Comparison of ENCODE assay signal across 1 cellular context in genomic region chr2:231769170-231770136, GRCh38.
TF ChIP-seq lines count a peak whose summit lies in the region.

No MANE protein-coding gene starts in this region.

TF ChIP-seq in GM12878, 131 proteins besides CTCF, POLR2A, EP300 and RAD21 (continued from another document):
- TF ChIP-seq, protein P1, sequence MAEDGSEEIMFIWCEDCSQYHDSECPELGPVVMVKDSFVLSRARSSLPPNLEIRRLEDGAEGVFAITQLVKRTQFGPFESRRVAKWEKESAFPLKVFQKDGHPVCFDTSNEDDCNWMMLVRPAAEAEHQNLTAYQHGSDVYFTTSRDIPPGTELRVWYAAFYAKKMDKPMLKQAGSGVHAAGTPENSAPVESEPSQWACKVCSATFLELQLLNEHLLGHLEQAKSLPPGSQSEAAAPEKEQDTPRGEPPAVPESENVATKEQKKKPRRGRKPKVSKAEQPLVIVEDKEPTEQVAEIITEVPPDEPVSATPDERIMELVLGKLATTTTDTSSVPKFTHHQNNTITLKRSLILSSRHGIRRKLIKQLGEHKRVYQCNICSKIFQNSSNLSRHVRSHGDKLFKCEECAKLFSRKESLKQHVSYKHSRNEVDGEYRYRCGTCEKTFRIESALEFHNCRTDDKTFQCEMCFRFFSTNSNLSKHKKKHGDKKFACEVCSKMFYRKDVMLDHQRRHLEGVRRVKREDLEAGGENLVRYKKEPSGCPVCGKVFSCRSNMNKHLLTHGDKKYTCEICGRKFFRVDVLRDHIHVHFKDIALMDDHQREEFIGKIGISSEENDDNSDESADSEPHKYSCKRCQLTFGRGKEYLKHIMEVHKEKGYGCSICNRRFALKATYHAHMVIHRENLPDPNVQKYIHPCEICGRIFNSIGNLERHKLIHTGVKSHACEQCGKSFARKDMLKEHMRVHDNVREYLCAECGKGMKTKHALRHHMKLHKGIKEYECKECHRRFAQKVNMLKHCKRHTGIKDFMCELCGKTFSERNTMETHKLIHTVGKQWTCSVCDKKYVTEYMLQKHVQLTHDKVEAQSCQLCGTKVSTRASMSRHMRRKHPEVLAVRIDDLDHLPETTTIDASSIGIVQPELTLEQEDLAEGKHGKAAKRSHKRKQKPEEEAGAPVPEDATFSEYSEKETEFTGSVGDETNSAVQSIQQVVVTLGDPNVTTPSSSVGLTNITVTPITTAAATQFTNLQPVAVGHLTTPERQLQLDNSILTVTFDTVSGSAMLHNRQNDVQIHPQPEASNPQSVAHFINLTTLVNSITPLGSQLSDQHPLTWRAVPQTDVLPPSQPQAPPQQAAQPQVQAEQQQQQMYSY (CRISPR knock-in tag; IDR thresholded peaks at IDR 0.05) = no peak
- TF ChIP-seq RELB (IDR thresholded peaks at IDR 0.05; ENCODE audit: low read depth) (0 out of 2 replicates have a peak, but pooled peaks have one; percentile 15), MLLT1 (IDR thresholded peaks at IDR 0.05) (peak; percentile 29), STAT1 (conservative IDR thresholded peaks at IDR 0.05) (no peak), NBN (IDR thresholded peaks at IDR 0.05) (peak; percentile 81; the same call in 1 of the 2 replicates), BHLHE40 (IDR thresholded peaks at IDR 0.05; ENCODE audit: borderline replicate concordance in 1 of 2, low read depth in 2 of 2, low read length in 1 of 2) (peak in 1 of 2 experiments; percentile 38; a peak in 1 of 4 replicates), ZNF24 (IDR thresholded peaks at IDR 0.05) (no peak), HDGF (IDR thresholded peaks at IDR 0.05) (peak; percentile 19; the same call in 1 of the 2 replicates), RAD51 (IDR thresholded peaks at IDR 0.05) (0 out of 2 replicates have a peak, but pooled peaks have one; percentile 14), ZNF207 (IDR thresholded peaks at IDR 0.05; ENCODE audit: borderline replicate concordance) (no peak), BCL11A (IDR thresholded peaks at IDR 0.05; ENCODE audit: low read depth, low read length) (0 out of 2 replicates have a peak, but pooled peaks have one; percentile 40), RUNX3 (IDR thresholded peaks at IDR 0.05; ENCODE audit: low read length) (0 out of 2 replicates have a peak, but pooled peaks have one; percentile 17), PBX3 (IDR thresholded peaks at IDR 0.05; ENCODE audit: insufficient replicate concordance, low read depth, low read length) (peak; percentile 46), SMARCA5 (IDR thresholded peaks at IDR 0.05) (peak; percentile 95), SPI1 (IDR thresholded peaks at IDR 0.05; ENCODE audit: borderline replicate concordance, insufficient read depth, low read depth, low read length) (peak; percentile 88), MEF2B (IDR thresholded peaks at IDR 0.05; ENCODE audit: partially characterized antibody, poor library complexity, severe bottlenecking) (peak; percentile 20), FOXM1 (IDR thresholded peaks at IDR 0.05; ENCODE audit: low read depth, low read length) (peak; percentile 16; the same call in 1 of the 2 replicates), PKNOX1 (IDR thresholded peaks at IDR 0.05) (peak; percentile 88), IKZF2 (IDR thresholded peaks at IDR 0.05) (peak; percentile 42 to 58; a peak in 2 of 4 replicates), ZNF687 (IDR thresholded peaks at IDR 0.05) (0 out of 2 replicates have a peak, but pooled peaks have one; percentile 28), JUNB (IDR thresholded peaks at IDR 0.05) (peak; percentile 43; the same call in 1 of the 2 replicates), PAX5 (IDR thresholded peaks at IDR 0.05; ENCODE audit: borderline replicate concordance, low read depth, low read length) (0 out of 2 replicates have a peak, but pooled peaks have one; percentile 13), IKZF1 (conservative IDR thresholded peaks at IDR 0.05) (peak; percentile 56; the same call in 1 of the 2 replicates), NFXL1 (IDR thresholded peaks at IDR 0.05; ENCODE audit: borderline replicate concordance) (no peak), ZBTB33 (IDR thresholded peaks at IDR 0.05) (no peak), BACH1 (IDR thresholded peaks at IDR 0.05; ENCODE audit: borderline replicate concordance) (0 out of 2 replicates have a peak, but pooled peaks have one; percentile 23), NR2F1 (conservative IDR thresholded peaks at IDR 0.05) (0 out of 2 replicates have a peak, but pooled peaks have one; percentile 21), FOXK2 (IDR thresholded peaks at IDR 0.05) (peak; percentile 18; the same call in 1 of the 2 replicates)
- TF ChIP-seq, protein P2, sequence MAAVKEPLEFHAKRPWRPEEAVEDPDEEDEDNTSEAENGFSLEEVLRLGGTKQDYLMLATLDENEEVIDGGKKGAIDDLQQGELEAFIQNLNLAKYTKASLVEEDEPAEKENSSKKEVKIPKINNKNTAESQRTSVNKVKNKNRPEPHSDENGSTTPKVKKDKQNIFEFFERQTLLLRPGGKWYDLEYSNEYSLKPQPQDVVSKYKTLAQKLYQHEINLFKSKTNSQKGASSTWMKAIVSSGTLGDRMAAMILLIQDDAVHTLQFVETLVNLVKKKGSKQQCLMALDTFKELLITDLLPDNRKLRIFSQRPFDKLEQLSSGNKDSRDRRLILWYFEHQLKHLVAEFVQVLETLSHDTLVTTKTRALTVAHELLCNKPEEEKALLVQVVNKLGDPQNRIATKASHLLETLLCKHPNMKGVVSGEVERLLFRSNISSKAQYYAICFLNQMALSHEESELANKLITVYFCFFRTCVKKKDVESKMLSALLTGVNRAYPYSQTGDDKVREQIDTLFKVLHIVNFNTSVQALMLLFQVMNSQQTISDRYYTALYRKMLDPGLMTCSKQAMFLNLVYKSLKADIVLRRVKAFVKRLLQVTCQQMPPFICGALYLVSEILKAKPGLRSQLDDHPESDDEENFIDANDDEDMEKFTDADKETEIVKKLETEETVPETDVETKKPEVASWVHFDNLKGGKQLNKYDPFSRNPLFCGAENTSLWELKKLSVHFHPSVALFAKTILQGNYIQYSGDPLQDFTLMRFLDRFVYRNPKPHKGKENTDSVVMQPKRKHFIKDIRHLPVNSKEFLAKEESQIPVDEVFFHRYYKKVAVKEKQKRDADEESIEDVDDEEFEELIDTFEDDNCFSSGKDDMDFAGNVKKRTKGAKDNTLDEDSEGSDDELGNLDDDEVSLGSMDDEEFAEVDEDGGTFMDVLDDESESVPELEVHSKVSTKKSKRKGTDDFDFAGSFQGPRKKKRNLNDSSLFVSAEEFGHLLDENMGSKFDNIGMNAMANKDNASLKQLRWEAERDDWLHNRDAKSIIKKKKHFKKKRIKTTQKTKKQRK (IDR thresholded peaks at IDR 0.05; ENCODE audit: low read depth, low read length) = no peak
TF ChIP-seq in GM12878: peak in this region for 24.
